8 cellular contexts compared by ENCODE assay signal in the genomic region with DNA sequence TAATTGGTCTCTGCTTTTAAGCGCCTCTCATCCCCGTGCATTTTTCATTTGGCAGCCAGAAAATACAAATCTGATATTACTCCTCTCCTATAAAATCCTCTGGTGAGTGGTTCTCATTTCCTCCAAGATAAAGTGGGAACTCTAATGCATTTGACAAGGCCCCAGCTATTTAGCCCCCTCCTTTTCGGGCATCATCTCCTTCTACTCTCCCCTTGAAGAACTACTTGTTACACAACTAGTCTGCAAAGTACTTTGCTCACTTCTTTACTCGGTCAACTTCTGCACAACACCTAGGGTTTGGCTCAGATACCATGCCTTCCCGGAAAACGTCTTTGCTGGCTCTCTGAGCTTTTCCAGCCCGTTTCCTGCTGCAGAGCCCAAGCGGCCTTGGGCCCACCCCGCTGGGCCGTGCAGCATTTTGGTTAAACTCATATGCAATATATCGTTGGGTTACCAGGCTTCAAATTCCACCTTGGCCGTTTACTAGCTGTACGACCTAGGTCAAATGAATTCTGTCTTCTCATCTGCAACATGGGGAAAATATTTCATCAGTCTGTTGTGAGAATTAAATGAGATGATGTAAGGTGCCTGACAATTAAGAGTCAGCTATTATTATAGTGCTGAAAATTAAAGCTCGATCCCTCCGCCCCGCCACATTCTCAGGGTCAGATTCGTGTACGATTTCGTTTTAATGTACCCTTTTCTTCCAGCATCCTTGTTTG. TPM values are rescaled to one million over a fixed set of nuclear protein-coding genes. Genes with fewer than 3 reads are reported as not detected.
DNase-seq lines count a peak whose midpoint lies in the region; ATAC-seq lines count a peak whose summit lies in the region.

No MANE protein-coding gene starts in this region.

- no peaks in the 10 kb centered on the region for H3K27me3 ChIP-seq in stomach smooth muscle (ENCODE audit: control insufficient read depth in 1 of 2, insufficient read depth in 2 of 2, low read length in 2 of 2)

- peaks cover 35% of the 10 kb centered on the region for H3K4me1 ChIP-seq in stomach smooth muscle (ENCODE audit: control insufficient read depth, insufficient read depth, low read length)

- DNase-seq in T-helper 1 cell: no peak
- DNase-seq in activated CD8-positive, alpha-beta T cell treated with anti-CD3 and anti-CD28 coated beads, Interleukin-2, amount 10 ng/mL, durations not matched to agents 7 days and 5 days: no peak
- no peak for DNase-seq in NCI-H1092 treated with DMSO at 0.1 percent for 48 hours (lab: John Stamatoyannopoulos, UW)

- no peaks in the 10 kb centered on the region for H3K36me3 ChIP-seq in stomach smooth muscle (ENCODE audit: control insufficient read depth in 2 of 2, insufficient read depth in 2 of 2, low read length in 2 of 2)

- H3K9me3 ChIP-seq in stomach smooth muscle (ENCODE audit: control insufficient read depth in 2 of 2, low read length in 2 of 2): no peaks in the 10 kb centered on the region

- H3K4me3 Mint-ChIP-seq in T-helper 1 cell treated with Interleukin-12 subunit alpha and Interleukin-12 subunit beta and Interleukin-4 antibody, amounts not matched to agents 30 μg/mL and 1 μg/mL, for 36 hours: peak overlapping the region; percentile 91
- H3K4me3 Mint-ChIP-seq in activated CD8-positive, alpha-beta T cell treated with anti-CD3 and anti-CD28 coated beads, Interleukin-2, amount 10 ng/mL, durations not matched to agents 7 days and 5 days: peak overlapping the region; percentile 85

- H3K27ac ChIP-seq in stomach smooth muscle (ENCODE audit: low read length): peak overlapping the region; percentile 91

- peaks cover 39% of the 10 kb centered on the region for H3K4me1 Mint-ChIP-seq in T-helper 1 cell treated with Interleukin-12 subunit alpha and Interleukin-12 subunit beta and Interleukin-4 antibody, amounts not matched to agents 30 μg/mL and 1 μg/mL, for 36 hours (ENCODE audit: low read depth)
- peaks cover 50% of the 10 kb centered on the region for H3K4me1 Mint-ChIP-seq in activated CD8-positive, alpha-beta T cell treated with anti-CD3 and anti-CD28 coated beads, Interleukin-2, amount 10 ng/mL, durations not matched to agents 7 days and 5 days (ENCODE audit: low read depth)

- H3K9me3 Mint-ChIP-seq in T-helper 1 cell treated with Interleukin-12 subunit alpha and Interleukin-12 subunit beta and Interleukin-4 antibody, amounts not matched to agents 30 μg/mL and 1 μg/mL, for 36 hours: no peaks in the 10 kb centered on the region
- no peaks in the 10 kb centered on the region for H3K9me3 Mint-ChIP-seq in activated CD8-positive, alpha-beta T cell treated with anti-CD3 and anti-CD28 coated beads, Interleukin-2, amount 10 ng/mL, durations not matched to agents 7 days and 5 days (ENCODE audit: insufficient read depth)

- peak overlapping the region; percentile 87 to 95 for H3K9ac ChIP-seq in stomach smooth muscle (ENCODE audit: low read length in 2 of 2)

- CTCF ChIA-PET in activated CD8-positive, alpha-beta T cell treated with anti-CD3 and anti-CD28 coated beads, Interleukin-2, amount 10 ng/mL, durations not matched to agents 7 days and 5 days (lab: Charles Lee): interaction anchor here (0.7 to 10.8 kb wide), 32 partner anchors 9 to 674 kb away, joined by 3 to 415 read pairs (median 4); a partner anchor contains a TSS

- no peak for ATAC-seq in activated CD8-positive, alpha-beta T cell treated with anti-CD3 and anti-CD28 coated beads, Interleukin-2, amount 10 ng/mL, durations not matched to agents 7 days and 5 days
- ATAC-seq in HG02763 (IDR thresholded peaks at IDR 0.05; ENCODE audit: unreplicated experiment) (no peak), GM21360 (IDR thresholded peaks at IDR 0.05; ENCODE audit: unreplicated experiment) (no peak)

- peak overlapping the region; percentile 99 for H3K4me3 ChIP-seq in iPS-11a (ENCODE audit: low read depth, low read length)
- H3K4me3 ChIP-seq in stomach smooth muscle (ENCODE audit: low read length in 2 of 2): peak overlapping the region; percentile 80 to 95

- peaks cover 1% of the 10 kb centered on the region for H3K27me3 Mint-ChIP-seq in T-helper 1 cell treated with Interleukin-12 subunit alpha and Interleukin-12 subunit beta and Interleukin-4 antibody, amounts not matched to agents 30 μg/mL and 1 μg/mL, for 36 hours (ENCODE audit: low read depth)
- H3K27me3 Mint-ChIP-seq in activated CD8-positive, alpha-beta T cell treated with anti-CD3 and anti-CD28 coated beads, Interleukin-2, amount 10 ng/mL, durations not matched to agents 7 days and 5 days (ENCODE audit: low read depth): no peaks in the 10 kb centered on the region

- POLR2A ChIA-PET in activated CD8-positive, alpha-beta T cell treated with anti-CD3 and anti-CD28 coated beads, Interleukin-2, amount 10 ng/mL, durations not matched to agents 7 days and 5 days (lab: Charles Lee): interaction anchor here (0.6 to 3.0 kb wide), 31 partner anchors 9 to 1141 kb away, joined by 3 to 34 read pairs (median 4); a partner anchor contains a TSS

- H3K36me3 Mint-ChIP-seq in T-helper 1 cell treated with Interleukin-12 subunit alpha and Interleukin-12 subunit beta and Interleukin-4 antibody, amounts not matched to agents 30 μg/mL and 1 μg/mL, for 36 hours (ENCODE audit: low read depth): peaks cover 8% of the 10 kb centered on the region
- peaks cover 20% of the 10 kb centered on the region for H3K36me3 Mint-ChIP-seq in activated CD8-positive, alpha-beta T cell treated with anti-CD3 and anti-CD28 coated beads, Interleukin-2, amount 10 ng/mL, durations not matched to agents 7 days and 5 days (ENCODE audit: low read depth)

- H3K27ac Mint-ChIP-seq in T-helper 1 cell treated with Interleukin-12 subunit alpha and Interleukin-12 subunit beta and Interleukin-4 antibody, amounts not matched to agents 30 μg/mL and 1 μg/mL, for 36 hours: peak overlapping the region; percentile 98
- peak overlapping the region; percentile 98 for H3K27ac Mint-ChIP-seq in activated CD8-positive, alpha-beta T cell treated with anti-CD3 and anti-CD28 coated beads, Interleukin-2, amount 10 ng/mL, durations not matched to agents 7 days and 5 days

RNA-seq across cellular contexts. Expression of a gene that starts 0.9 kb away (rescaled TPM):
- total RNA-seq in activated CD8-positive, alpha-beta T cell treated with anti-CD3 and anti-CD28 coated beads, Interleukin-2, amount 10 ng/mL, durations not matched to agents 7 days and 5 days: 100 to 1,000 TPM; 336 to 341 TPM

RNA-seq across cellular contexts. Expression of a gene that starts 13.0 kb away (rescaled TPM):
- total RNA-seq in activated CD8-positive, alpha-beta T cell treated with anti-CD3 and anti-CD28 coated beads, Interleukin-2, amount 10 ng/mL, durations not matched to agents 7 days and 5 days: not detected

RNA-seq across cellular contexts. Expression of a gene that starts 47.7 kb away (rescaled TPM):
- total RNA-seq in activated CD8-positive, alpha-beta T cell treated with anti-CD3 and anti-CD28 coated beads, Interleukin-2, amount 10 ng/mL, durations not matched to agents 7 days and 5 days: not detected

RNA-seq across cellular contexts. Expression of a gene that starts 55.4 kb away (rescaled TPM):
- total RNA-seq in activated CD8-positive, alpha-beta T cell treated with anti-CD3 and anti-CD28 coated beads, Interleukin-2, amount 10 ng/mL, durations not matched to agents 7 days and 5 days: not detected
